In the genomic region with DNA sequence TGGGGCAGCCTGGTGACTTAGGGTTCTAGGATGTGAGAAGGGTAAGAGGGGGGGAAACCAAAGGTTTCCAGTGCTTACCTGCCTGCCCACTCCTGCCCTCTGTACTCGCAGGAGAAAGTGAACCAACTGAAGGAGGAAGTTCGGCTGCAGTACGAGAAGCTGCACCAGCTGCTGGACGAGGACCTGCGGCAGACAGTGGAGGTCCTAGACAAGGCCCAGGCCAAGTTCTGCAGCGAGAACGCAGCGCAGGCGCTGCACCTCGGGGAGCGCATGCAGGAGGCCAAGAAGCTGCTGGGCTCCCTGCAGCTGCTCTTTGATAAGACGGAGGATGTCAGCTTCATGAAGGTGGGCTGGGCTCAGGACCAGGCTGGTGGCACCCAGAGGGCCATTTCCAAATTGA, we compare ENCODE assay signal across 17 cellular contexts.
"Had no signal": no experiment of that assay in that cellular context is flagged by ENCODE, and none has a peak within 500 bp of the region (broad histone marks: within the 10 kb centered on the region; RNA-seq: fewer than 3 reads in every experiment).

No MANE protein-coding gene starts in this region.

- H3K27me3 Mint-ChIP-seq: activated naive CD8-positive, alpha-beta T cell; dendritic cell treated with granulocyte-macrophage colony-stimulating factor and Interleukin-4, amounts not matched to agents 40 ng/mL and 50 ng/mL, for 4 days; stimulated activated naive CD8-positive, alpha-beta T cell treated with anti-CD3 and anti-CD28 coated beads, Interleukin-15, Interleukin-2, amounts not matched to agents 100 ng/mL and 50 ng/mL, for 24 hours had no signal

- H3K4me3 ChIP-seq: sigmoid colon, spleen, testis, upper lobe of right lung had no signal

- FAIRE-seq: frontal cortex, islet of Langerhans had no signal

- ATAC-seq: activated T-cell treated with anti-CD3 and anti-CD28 coated beads, Interleukin-2, amount 50 U/mL, for 4 hours; left lobe of liver; upper lobe of right lung had no signal

- H3K27ac ChIP-seq: sigmoid colon, testis, upper lobe of right lung had no signal

- H3K27me3 ChIP-seq: sigmoid colon, spleen, testis, upper lobe of right lung had no signal

- DNase-seq: activated gamma-delta T cell treated with Interleukin-2 at 50 U/mL for 16 hours; activated T-cell treated with anti-CD3 and anti-CD28 coated beads, Interleukin-2, amount 50 U/mL, for 4 hours; anterior cingulate cortex; effector memory CD4-positive, alpha-beta T cell; mesenchymal stem cell; sigmoid colon; spleen; testis; upper lobe of right lung had no signal

- H3K4me3 Mint-ChIP-seq: activated naive CD8-positive, alpha-beta T cell; activated T-cell treated with anti-CD3 and anti-CD28 coated beads, Interleukin-2, amount 50 U/mL, for 4 hours; dendritic cell treated with granulocyte-macrophage colony-stimulating factor and Interleukin-4, amounts not matched to agents 40 ng/mL and 50 ng/mL, for 4 days; nephron; stimulated activated naive CD8-positive, alpha-beta T cell treated with anti-CD3 and anti-CD28 coated beads, Interleukin-15, Interleukin-2, amounts not matched to agents 100 ng/mL and 50 ng/mL, for 24 hours; T-helper 2 cell treated with Interferon-gamma antibody and Interleukin-4, amounts not matched to agents 5 μg/mL and 100 μg/mL, for 36 hours had no signal

- H3K27ac Mint-ChIP-seq: dendritic cell treated with granulocyte-macrophage colony-stimulating factor and Interleukin-4, amounts not matched to agents 40 ng/mL and 50 ng/mL, for 4 days; nephron; stimulated activated naive CD8-positive, alpha-beta T cell treated with anti-CD3 and anti-CD28 coated beads, Interleukin-15, Interleukin-2, amounts not matched to agents 100 ng/mL and 50 ng/mL, for 24 hours had no signal

- H3K9me3 Mint-ChIP-seq: activated T-cell treated with anti-CD3 and anti-CD28 coated beads, Interleukin-2, amount 50 U/mL, for 4 hours; dendritic cell treated with granulocyte-macrophage colony-stimulating factor and Interleukin-4, amounts not matched to agents 40 ng/mL and 50 ng/mL, for 4 days; nephron; stimulated activated naive CD8-positive, alpha-beta T cell treated with anti-CD3 and anti-CD28 coated beads, Interleukin-15, Interleukin-2, amounts not matched to agents 100 ng/mL and 50 ng/mL, for 24 hours; T-helper 2 cell treated with Interferon-gamma antibody and Interleukin-4, amounts not matched to agents 5 μg/mL and 100 μg/mL, for 36 hours had no signal

- H3K9me3 ChIP-seq: sigmoid colon, spleen, testis, upper lobe of right lung had no signal

- H3K36me3 Mint-ChIP-seq: activated naive CD8-positive, alpha-beta T cell had no signal
